ENCODE assay signal across 1 cellular context in genomic region chr2:215060851-215061541, GRCh38.
A peak's percentile ranks its signal among the peaks of the same experiment; 100 is the strongest.
TF ChIP-seq lines count a peak whose summit lies in the region.

No MANE protein-coding gene starts in this region.

TF ChIP-seq in SK-N-SH treated with all-trans-retinoic acid at 6 μM for 48 hours, 23 proteins besides CTCF, POLR2A, EP300 and RAD21 (continued from another document):
- TF ChIP-seq CSRNP3 (CRISPR knock-in tag; IDR thresholded peaks at IDR 0.05), result no peak
- TF ChIP-seq ARNTL (CRISPR knock-in tag; IDR thresholded peaks at IDR 0.05; ENCODE audit: borderline replicate concordance, low read depth), result no peak
- TF ChIP-seq GLIS3 (CRISPR knock-in tag; IDR thresholded peaks at IDR 0.05), result no peak
- TF ChIP-seq POU6F1 (CRISPR knock-in tag; IDR thresholded peaks at IDR 0.05; ENCODE audit: borderline replicate concordance, low read depth), result no peak
- no peak for TF ChIP-seq RARB (CRISPR knock-in tag; IDR thresholded peaks at IDR 0.05)
- TF ChIP-seq ZC3H10 (CRISPR knock-in tag; IDR thresholded peaks at IDR 0.05), result no peak
- TF ChIP-seq PPARA (CRISPR knock-in tag; IDR thresholded peaks at IDR 0.05; ENCODE audit: borderline replicate concordance), result no peak
- peak; percentile 35 for TF ChIP-seq ISL1 (CRISPR knock-in tag; IDR thresholded peaks at IDR 0.05)
- TF ChIP-seq ESRRG (CRISPR knock-in tag; IDR thresholded peaks at IDR 0.05), result no peak
- TF ChIP-seq ZNF8 (CRISPR knock-in tag; IDR thresholded peaks at IDR 0.05), result no peak
- no peak for TF ChIP-seq ZNF565 (CRISPR knock-in tag; conservative IDR thresholded peaks at IDR 0.05; ENCODE audit: low read depth)
- TF ChIP-seq OSR1 (CRISPR knock-in tag; IDR thresholded peaks at IDR 0.05), result no peak
- TF ChIP-seq BACH2 (CRISPR knock-in tag; IDR thresholded peaks at IDR 0.05; ENCODE audit: borderline replicate concordance), result no peak
